9 cellular contexts compared by ENCODE assay signal in genomic region chr9:128911529-128912035, GRCh38. TPM values are rescaled to one million over a fixed set of nuclear protein-coding genes. Genes with fewer than 3 reads are reported as not detected.
DNase-seq lines count a peak whose midpoint lies in the region; ATAC-seq and TF ChIP-seq lines count a peak whose summit lies in the region.
"Had no signal": no experiment of that assay in that cellular context is flagged by ENCODE, and none has a peak within 500 bp of the region (broad histone marks: within the 10 kb centered on the region; RNA-seq: fewer than 3 reads in every experiment).

No MANE protein-coding gene starts in this region.

- H3K36me3 ChIP-seq in ES-I3 (ENCODE audit: insufficient read depth, low read length), result no peaks in the 10 kb centered on the region; the same call in none of the 2 replicates
- H3K36me3 ChIP-seq in sigmoid colon, result peaks cover 28 to 49% (median 35%) of the 10 kb centered on the region in 4 donors

- H3K9ac ChIP-seq in ES-I3 (ENCODE audit: low read depth, low read length), result peak overlapping the region; percentile 23; the same call in 1 of the 2 replicates

- H3K27ac Mint-ChIP-seq in WTC11, result peak overlapping the region; percentile 92

- POLR2A ChIA-PET in WTC11 (lab: Charles Lee), result interaction anchor here (1.4 kb wide), 1 partner anchor 24 kb away, joined by 3 read pairs; no protein-coding TSS in a partner anchor

- no peak overlapping the region for H3K4me3 ChIP-seq in sigmoid colon

- DNase-seq in WTC11 (ENCODE audit: low spot score), result no peak
- peak; percentile 80 for DNase-seq in left ventricle myocardium superior
- DNase-seq in sigmoid colon, result peak; percentile 83
- no peak for DNase-seq in COLO829 (ENCODE audit: low spot score)
- DNase-seq in activated effector memory CD4-positive, alpha-beta T cell treated with Interleukin-2 at 50 U/mL for 16 hours, result no peak
- no peak for DNase-seq in DMS53 (lab: John Stamatoyannopoulos, UW)
- no peak for DNase-seq in activated CD4-positive, alpha-beta T cell treated with anti-CD3 and anti-CD28 coated beads for 4 hours
- DNase-seq: NCI-H2171 had no signal

- TF ChIP-seq POLR2A in sigmoid colon (IDR thresholded peaks at IDR 0.05), result no peak

- TF ChIP-seq CTCF in WTC11 (IDR thresholded peaks at IDR 0.05) (no peak), sigmoid colon (IDR thresholded peaks at IDR 0.05) (no peak)

- peak overlapping the region; percentile 60 to 88 (median 68) for H3K27ac ChIP-seq in sigmoid colon

- intact Hi-C loops in left ventricle myocardium superior (cut with micrococcal nuclease) (no loop called here), sigmoid colon (cut with DNase I) (no loop called here)

- H3K27me3 Mint-ChIP-seq in WTC11 (ENCODE audit: low read depth), result no peaks in the 10 kb centered on the region; the same call in 1 of the 2 replicates

- ATAC-seq in WTC11 (peak; percentile 23), left ventricle myocardium superior (peak; percentile 85)

- H3K27me3 ChIP-seq in sigmoid colon, result no peaks in the 10 kb centered on the region

- no peak overlapping the region for H3K4me3 Mint-ChIP-seq in WTC11

- peaks cover 26% of the 10 kb centered on the region for H3K4me1 ChIP-seq in ES-I3 (ENCODE audit: insufficient read depth, low read length)
- peaks cover 0 to 81% (median 72%) of the 10 kb centered on the region in 4 donors for H3K4me1 ChIP-seq in sigmoid colon

- H3K9me3 ChIP-seq in ES-I3 (ENCODE audit: control insufficient read depth, insufficient read depth, low read length) (no peaks in the 10 kb centered on the region), sigmoid colon (no peaks in the 10 kb centered on the region)

- WGBS in sigmoid colon, 2 donors, result 54 to 64% methylated on average over 8 of the region's 8 CpGs

- CTCF ChIA-PET in WTC11 (lab: Charles Lee), result interaction anchor here (1.1 to 1.2 kb wide), 2 partner anchors 17 to 209 kb away, joined by 3 to 4 read pairs; partner anchors contain the start of gene PKN3

- peaks cover 43% of the 10 kb centered on the region for H3K36me3 Mint-ChIP-seq in WTC11

- no peak for TF ChIP-seq EP300 in sigmoid colon (IDR thresholded peaks at IDR 0.05)

- no peaks in the 10 kb centered on the region for H3K9me3 Mint-ChIP-seq in WTC11

- peaks cover 24% of the 10 kb centered on the region for H3K4me1 Mint-ChIP-seq in WTC11

TF ChIP-seq in WTC11, 78 proteins besides CTCF, POLR2A, EP300 and RAD21 (continues in another document):
- no peak for TF ChIP-seq ZNF512 (CRISPR knock-in tag; IDR thresholded peaks at IDR 0.05; ENCODE audit: borderline replicate concordance)
- no peak for TF ChIP-seq SMAD3 (CRISPR knock-in tag; IDR thresholded peaks at IDR 0.05; ENCODE audit: borderline replicate concordance)
- TF ChIP-seq ZNF232 (CRISPR knock-in tag; IDR thresholded peaks at IDR 0.05), result no peak
- TF ChIP-seq GABPB1 (CRISPR knock-in tag; IDR thresholded peaks at IDR 0.05), result no peak
- no peak for TF ChIP-seq MXD4 (CRISPR knock-in tag; IDR thresholded peaks at IDR 0.05; ENCODE audit: borderline replicate concordance)
- no peak for TF ChIP-seq MAX (CRISPR knock-in tag; IDR thresholded peaks at IDR 0.05)
- TF ChIP-seq KAT7 (CRISPR knock-in tag; IDR thresholded peaks at IDR 0.05; ENCODE audit: borderline replicate concordance), result no peak
- no peak for TF ChIP-seq TP53 (CRISPR knock-in tag; IDR thresholded peaks at IDR 0.05)
- no peak for TF ChIP-seq JUN (CRISPR knock-in tag; IDR thresholded peaks at IDR 0.05)
- TF ChIP-seq MYBL2 (CRISPR knock-in tag; IDR thresholded peaks at IDR 0.05), result no peak
- no peak for TF ChIP-seq E2F1 (CRISPR knock-in tag; IDR thresholded peaks at IDR 0.05)
- TF ChIP-seq NR1H2 (CRISPR knock-in tag; IDR thresholded peaks at IDR 0.05), result no peak
- TF ChIP-seq ESRRA (CRISPR knock-in tag; IDR thresholded peaks at IDR 0.05; ENCODE audit: borderline replicate concordance), result no peak
- TF ChIP-seq E2F4 (CRISPR knock-in tag; IDR thresholded peaks at IDR 0.05; ENCODE audit: borderline replicate concordance, low read depth), result no peak
- no peak for TF ChIP-seq AFF4 (CRISPR knock-in tag; IDR thresholded peaks at IDR 0.05; ENCODE audit: borderline replicate concordance)

RNA-seq across cellular contexts. Expression of gene PHYHD1, which starts 9.2 kb away (rescaled TPM):
- total RNA-seq in WTC11 (2021), result 14.6 to 21.3 TPM (median 20.0 TPM) in 3 replicates
- total RNA-seq in left ventricle myocardium superior, result 39.7 TPM
- 10 to 100 TPM; 15.5 to 30.5 (median 20.1) TPM for total RNA-seq in sigmoid colon
- polyA plus RNA-seq in sigmoid colon, result 10 to 100 TPM in 1 of 3 donors, 1 to 10 TPM in 2; 1.6 to 13.2 (median 8.1) TPM

RNA-seq across cellular contexts. Expression of gene LRRC8A, which starts 29.6 kb away (rescaled TPM):
- total RNA-seq in WTC11 (2021) (63.8 to 83.5 TPM (median 64.5 TPM) in 3 replicates), left ventricle myocardium superior (21.6 TPM), sigmoid colon (10 to 100 TPM; 26.0 to 59.5 (median 37.4) TPM)
- polyA plus RNA-seq in sigmoid colon, result 10 to 100 TPM in 1 of 3 donors, 1 to 10 TPM in 2; 4.8 to 25.2 (median 8.8) TPM

RNA-seq across cellular contexts. Expression of gene KYAT1, which starts 29.8 kb away (rescaled TPM):
- 31.4 to 34.1 TPM (median 33.0 TPM) in 3 replicates for total RNA-seq in WTC11 (2021)
- total RNA-seq in left ventricle myocardium superior, result 16.6 TPM
- total RNA-seq in sigmoid colon, result 1 to 10 TPM; 3.9 to 8.0 (median 5.2) TPM
- 1 to 10 TPM in 1 of 3 donors, under 1 TPM in 2; 0.60 to 4.5 (median 0.92) TPM for polyA plus RNA-seq in sigmoid colon

RNA-seq across cellular contexts. Expression of gene DOLK, which starts 35.8 kb away (rescaled TPM):
- total RNA-seq in WTC11 (2021), result 14.8 to 15.1 TPM (median 15.1 TPM) in 3 replicates
- 8.0 TPM for total RNA-seq in left ventricle myocardium superior
- 10 to 100 TPM in 1 of 4 donors, 1 to 10 TPM in 3; 6.2 to 11.4 (median 9.3) TPM for total RNA-seq in sigmoid colon
- polyA plus RNA-seq in sigmoid colon, result 10 to 100 TPM in 1 of 3 donors, 1 to 10 TPM in 2; 2.4 to 11.1 (median 3.5) TPM

RNA-seq across cellular contexts. Expression of gene NUP188, which starts 35.9 kb away (rescaled TPM):
- total RNA-seq in WTC11 (2021) (71.3 to 98.9 TPM (median 73.5 TPM) in 3 replicates), left ventricle myocardium superior (17.4 TPM), sigmoid colon (10 to 100 TPM; 16.6 to 28.8 (median 24.6) TPM)
- polyA plus RNA-seq in sigmoid colon, result 10 to 100 TPM in 1 of 3 donors, 1 to 10 TPM in 2; 3.7 to 21.3 (median 5.4) TPM

Comparison
In these comparisons a context has a peak if more than half of its experiments do, and no peak if none do; other contexts are left out.
1. DNase-seq: peak in left ventricle myocardium superior (single experiment) and sigmoid colon (single experiment); none in WTC11 (single experiment), COLO829 (single experiment), activated effector memory CD4-positive, alpha-beta T cell treated with Interleukin-2 at 50 U/mL for 16 hours (single experiment), DMS53 (single experiment) and activated CD4-positive, alpha-beta T cell treated with anti-CD3 and anti-CD28 coated beads for 4 hours (0 of 2).